17 cellular contexts compared by ENCODE assay signal in genomic region chr22:45192701-45193187, GRCh38.
DNase-seq lines count a peak whose midpoint lies in the region; ATAC-seq and TF ChIP-seq lines count a peak whose summit lies in the region.
"Had no signal": no experiment of that assay in that cellular context is flagged by ENCODE, and none has a peak within 500 bp of the region (broad histone marks: within the 10 kb centered on the region; RNA-seq: fewer than 3 reads in every experiment).

No MANE protein-coding gene starts in this region.

- TF ChIP-seq CTCF in NB4 (IDR thresholded peaks at IDR 0.05; ENCODE audit: low read depth, low read length) (peak; percentile 8), retinal pigment epithelial cell (conservative IDR thresholded peaks at IDR 0.05; ENCODE audit: low read depth, low read length) (peak; percentile 17)

- H3K4me3 ChIP-seq in NB4 (ENCODE audit: low read depth, low read length), result no peak overlapping the region
- H3K4me3 ChIP-seq in retinal pigment epithelial cell (ENCODE audit: low read length), result no peak overlapping the region
- H3K4me3 ChIP-seq: skin epidermis, stomach had no signal

- TF ChIP-seq POLR2A in NB4 (IDR thresholded peaks at IDR 0.05; ENCODE audit: extremely low read depth, insufficient read length) (no peak), erythroblast (IDR thresholded peaks at IDR 0.05; ENCODE audit: low read length) (no peak)

- peak; percentile 23 for DNase-seq in DMS 273 (lab: John Stamatoyannopoulos, UW; ENCODE audit: unreplicated experiment)
- DNase-seq in DMS 273 treated with DMSO at 0.1 percent for 48 hours (lab: John Stamatoyannopoulos, UW), result no peak
- DNase-seq in NB4 (ENCODE audit: low read depth), result no peak
- peak; percentile 46 to 49 for DNase-seq in erythroblast (lab: John Stamatoyannopoulos, UW)
- DNase-seq in retinal pigment epithelial cell (ENCODE audit: low read depth), result no peak
- no peak for DNase-seq in superior temporal gyrus (ENCODE audit: extremely low spot score)
- DNase-seq: 8988T, amniotic stem cell, Calu3, NCI-H1105 treated with DMSO at 0.1 percent for 48 hours, nucleus accumbens, stomach, T-cell had no signal

- ATAC-seq in HG03520 (IDR thresholded peaks at IDR 0.05; ENCODE audit: unreplicated experiment) (no peak), GM21447 (IDR thresholded peaks at IDR 0.05; ENCODE audit: unreplicated experiment) (no peak)
- ATAC-seq: Panc1, T-cell had no signal

Comparison
In these comparisons a context has a peak if more than half of its experiments do, and no peak if none do; other contexts are left out.
1. DNase-seq: peak in DMS 273 (single experiment) and erythroblast (2 of 2); none in DMS 273 treated with DMSO at 0.1 percent for 48 hours (single experiment), NB4 (single experiment), retinal pigment epithelial cell (single experiment) and superior temporal gyrus (single experiment).